ENCODE assay signal across 8 cellular contexts in the genomic region with DNA sequence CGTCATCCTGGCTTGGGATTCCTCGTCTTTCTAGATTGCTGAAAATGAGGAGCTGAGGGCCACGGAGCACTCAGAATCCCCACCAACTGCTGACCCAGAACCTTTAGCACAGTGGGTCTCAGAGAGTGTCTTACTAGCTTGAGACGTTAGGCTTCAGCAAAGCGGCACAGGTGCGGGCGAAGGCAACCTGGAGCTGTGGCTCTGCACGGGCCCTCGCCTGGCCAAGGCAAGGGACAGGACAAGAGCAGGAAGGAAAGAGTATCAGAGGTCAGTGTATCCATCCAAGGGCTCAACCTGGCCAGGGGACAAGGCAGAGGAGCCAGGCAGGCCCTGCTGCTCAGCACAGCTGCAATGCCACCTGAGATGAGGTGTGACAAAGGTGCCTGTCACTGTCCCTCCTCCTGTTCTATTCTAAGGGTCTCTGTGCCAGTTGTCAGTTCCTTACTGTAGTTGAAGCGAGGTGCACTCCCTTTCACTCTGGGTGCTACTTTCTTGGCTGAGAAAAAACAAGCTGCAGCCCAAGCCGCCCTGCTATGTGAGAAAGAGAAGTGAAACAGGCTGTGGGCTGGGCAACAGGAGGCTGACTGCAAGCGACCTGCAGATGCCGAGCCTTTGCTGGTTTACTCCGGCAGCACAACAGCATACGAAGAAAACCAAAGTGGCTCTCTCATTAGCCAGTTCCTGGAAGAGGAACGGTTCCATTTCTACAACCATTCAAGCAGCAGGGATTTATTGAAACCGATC. TPM values are rescaled to one million over a fixed set of nuclear protein-coding genes. Genes with fewer than 3 reads are reported as not detected.
DNase-seq lines count a peak whose midpoint lies in the region; ATAC-seq and TF ChIP-seq lines count a peak whose summit lies in the region.

No MANE protein-coding gene starts in this region.

- no peaks in the 10 kb centered on the region for H3K79me2 ChIP-seq in Karpas-422 (ENCODE audit: low read length)

- H3K4me3 Mint-ChIP-seq in activated naive CD8-positive, alpha-beta T cell treated with anti-CD3 and anti-CD28 coated beads for 36 hours: no peak overlapping the region

- peaks cover 34% of the 10 kb centered on the region for H3K4me1 Mint-ChIP-seq in activated naive CD8-positive, alpha-beta T cell treated with anti-CD3 and anti-CD28 coated beads for 36 hours

- H3K4me2 ChIP-seq in Karpas-422 (ENCODE audit: low read depth, low read length, poor library complexity, severe bottlenecking): peak overlapping the region; percentile 31

- H3K27ac ChIP-seq in Karpas-422 (ENCODE audit: low read length) (no peak overlapping the region), brain microvascular endothelial cell (no peak overlapping the region)

- H2AFZ ChIP-seq in Karpas-422 (ENCODE audit: low read length): no peak overlapping the region

- no peaks in the 10 kb centered on the region for H3K36me3 Mint-ChIP-seq in activated naive CD8-positive, alpha-beta T cell treated with anti-CD3 and anti-CD28 coated beads for 36 hours

- H3K36me3 ChIP-seq in Karpas-422 (ENCODE audit: insufficient read depth, low read length) (no peaks in the 10 kb centered on the region), brain microvascular endothelial cell (replicated peaks) (no peaks in the 10 kb centered on the region)

- peaks cover 16% of the 10 kb centered on the region for H3K4me1 ChIP-seq in Karpas-422 (ENCODE audit: low read length)

- H3K27me3 ChIP-seq in Karpas-422 (ENCODE audit: low read length) (no peaks in the 10 kb centered on the region), brain microvascular endothelial cell (replicated peaks) (peaks cover 3% of the 10 kb centered on the region)

- ATAC-seq in GM21576 (IDR thresholded peaks at IDR 0.05; ENCODE audit: unreplicated experiment): peak; percentile 84

- H3K27me3 Mint-ChIP-seq in activated naive CD8-positive, alpha-beta T cell treated with anti-CD3 and anti-CD28 coated beads for 36 hours: no peaks in the 10 kb centered on the region

- no peaks in the 10 kb centered on the region for H3K9me2 ChIP-seq in Karpas-422 (replicated peaks; ENCODE audit: insufficient read depth, low read length)

- TF ChIP-seq CTCF in GM12875 (IDR thresholded peaks at IDR 0.05; ENCODE audit: borderline replicate concordance, insufficient read depth, low read depth, low read length) (no peak), brain microvascular endothelial cell (IDR thresholded peaks at IDR 0.05; ENCODE audit: low read depth, low read length, missing control alignments) (no peak)

- DNase-seq in Karpas-422 (peak; percentile 77), ACHN (no peak), ecto neural progenitor cell (ENCODE audit: low spot score) (no peak), brain microvascular endothelial cell (no peak)
- peak; percentile 27 for DNase-seq in activated naive CD8-positive, alpha-beta T cell treated with anti-CD3 and anti-CD28 coated beads for 36 hours
- peak; percentile 74 for DNase-seq in stimulated activated CD8-positive, alpha-beta memory T cell treated with anti-CD3 and anti-CD28 coated beads, Interleukin-4, amount 100 ng/mL, for 48 hours

- no peak overlapping the region for H3K9ac ChIP-seq in Karpas-422 (ENCODE audit: low read length)

- H3K27ac Mint-ChIP-seq in activated naive CD8-positive, alpha-beta T cell treated with anti-CD3 and anti-CD28 coated beads for 36 hours: peak overlapping the region; percentile 70

- in situ Hi-C loops in ACHN (cut with HindIII; ENCODE audit: low pct_ligation_motif_present, low pct_unique_long_range_greater_than_20kb, low sequenced_read_pairs): no loop called here
- in situ Hi-C loops in brain microvascular endothelial cell (cut with HindIII; ENCODE audit: low pct_ligation_motif_present, low sequenced_read_pairs): no loop called here

- no peaks in the 10 kb centered on the region for H3K9me3 Mint-ChIP-seq in activated naive CD8-positive, alpha-beta T cell treated with anti-CD3 and anti-CD28 coated beads for 36 hours

- no peaks in the 10 kb centered on the region for H3K9me3 ChIP-seq in Karpas-422 (ENCODE audit: low read length)

- H3K4me3 ChIP-seq in GM12875 (ENCODE audit: low read depth, low read length): peak overlapping the region; percentile 21
- peak overlapping the region; percentile 4; the same call in 1 of the 2 replicates for H3K4me3 ChIP-seq in Karpas-422 (ENCODE audit: low read length)
- no peak overlapping the region for H3K4me3 ChIP-seq in brain microvascular endothelial cell (ENCODE audit: low read depth, low read length)

- H4K20me1 ChIP-seq in Karpas-422 (ENCODE audit: insufficient read depth, low read depth, low read length): no peaks in the 10 kb centered on the region

RNA-seq across cellular contexts. Expression of gene KDM7A, which starts 33.3 kb away (rescaled TPM):
- total RNA-seq in Karpas-422 (2014; rRNA removed; shearing (Covaris generic); ENCODE audit: low replicate concordance): 4.3 and 7.2 TPM in 2 replicates
- 1 to 10 TPM; 7.5 to 7.9 TPM for total RNA-seq in activated naive CD8-positive, alpha-beta T cell treated with anti-CD3 and anti-CD28 coated beads for 36 hours

Comparison
In these comparisons a context has a peak if more than half of its experiments do, and no peak if none do; other contexts are left out.
1. DNase-seq: peak in Karpas-422 (single experiment), activated naive CD8-positive, alpha-beta T cell treated with anti-CD3 and anti-CD28 coated beads for 36 hours (single experiment) and stimulated activated CD8-positive, alpha-beta memory T cell treated with anti-CD3 and anti-CD28 coated beads, Interleukin-4, amount 100 ng/mL, for 48 hours (single experiment); none in ACHN (single experiment), ecto neural progenitor cell (single experiment) and brain microvascular endothelial cell (single experiment).